ENCODE assay signal across 28 cellular contexts in genomic region chr3:102909904-102910303, GRCh38.
"Had no signal": no experiment of that assay in that cellular context is flagged by ENCODE, and none has a peak within 500 bp of the region (broad histone marks: within the 10 kb centered on the region; RNA-seq: fewer than 3 reads in every experiment).

No MANE protein-coding gene starts in this region.

- H3K4me1 Mint-ChIP-seq: stimulated activated effector memory CD8-positive, alpha-beta T cell treated with anti-CD3 and anti-CD28 coated beads, Interleukin-12 subunit alpha, Interleukin-12 subunit beta, amount 100 ng/mL, for 72 hours; stimulated activated memory B cell treated with anti-CD40 and anti-IgM and Interleukin-4, amounts not matched to agents 10 μg/mL and 1 μg/mL and 100 μg/mL, for 72 hours; stimulated activated naive B cell treated with anti-CD40 and anti-IgM and Interleukin-4, amounts not matched to agents 10 μg/mL and 1 μg/mL and 100 μg/mL, for 72 hours; stimulated activated naive CD8-positive, alpha-beta T cell treated with anti-CD3 and anti-CD28 coated beads, Interleukin-15, amount 100 ng/mL, for 72 hours had no signal

- H3K9me3 Mint-ChIP-seq: stimulated activated memory B cell treated with anti-CD40 and anti-IgM and Interleukin-4, amounts not matched to agents 10 μg/mL and 1 μg/mL and 100 μg/mL, for 72 hours; stimulated activated naive CD8-positive, alpha-beta T cell treated with anti-CD3 and anti-CD28 coated beads, Interleukin-15, amount 100 ng/mL, for 72 hours; stimulated activated naive CD8-positive, alpha-beta T cell treated with anti-CD3 and anti-CD28 coated beads, Interleukin-15, Interleukin-2, amounts not matched to agents 100 ng/mL and 50 ng/mL, for 24 hours; type B pancreatic cell had no signal

- H3K4me1 ChIP-seq: stomach, suprapubic skin, testis, thyroid gland, tibial artery, tibial nerve, transverse colon, upper lobe of left lung, upper lobe of right lung, uterus, vagina had no signal

- H3K9me3 ChIP-seq: stomach, suprapubic skin, testis, thoracic aorta, thyroid gland, tibial artery, tibial nerve, transverse colon, upper lobe of left lung, upper lobe of right lung, uterus, vagina had no signal

- H3K27me3 Mint-ChIP-seq: stimulated activated memory B cell treated with anti-CD40 and anti-IgM and Interleukin-4, amounts not matched to agents 10 μg/mL and 1 μg/mL and 100 μg/mL, for 72 hours; stimulated activated naive B cell treated with anti-CD40 and anti-IgM and Interleukin-4, amounts not matched to agents 10 μg/mL and 1 μg/mL and 100 μg/mL, for 72 hours; stimulated activated naive CD8-positive, alpha-beta T cell treated with anti-CD3 and anti-CD28 coated beads, Interleukin-15, amount 100 ng/mL, for 72 hours; stimulated activated naive CD8-positive, alpha-beta T cell treated with anti-CD3 and anti-CD28 coated beads, Interleukin-15, Interleukin-2, amounts not matched to agents 100 ng/mL and 50 ng/mL, for 24 hours; type B pancreatic cell had no signal

- ATAC-seq: stimulated activated effector memory CD8-positive, alpha-beta T cell treated with anti-CD3 and anti-CD28 coated beads, Interleukin-12 subunit alpha, Interleukin-12 subunit beta, amount 100 ng/mL, for 72 hours; stimulated activated memory B cell treated with anti-CD40 and anti-IgM and Interleukin-4, amounts not matched to agents 10 μg/mL and 1 μg/mL and 100 μg/mL, for 72 hours; stimulated activated naive B cell treated with anti-CD40 and anti-IgM and Interleukin-4, amounts not matched to agents 10 μg/mL and 1 μg/mL and 100 μg/mL, for 72 hours; stimulated activated naive CD8-positive, alpha-beta T cell treated with anti-CD3 and anti-CD28 coated beads, Interleukin-15, amount 100 ng/mL, for 72 hours; stimulated activated naive CD8-positive, alpha-beta T cell treated with anti-CD3 and anti-CD28 coated beads, Interleukin-15, Interleukin-2, amounts not matched to agents 100 U/mL and 50 U/mL, for 24 hours; upper lobe of right lung had no signal

- H3K36me3 Mint-ChIP-seq: stimulated activated effector memory CD8-positive, alpha-beta T cell treated with anti-CD3 and anti-CD28 coated beads, Interleukin-12 subunit alpha, Interleukin-12 subunit beta, amount 100 ng/mL, for 72 hours; stimulated activated memory B cell treated with anti-CD40 and anti-IgM and Interleukin-4, amounts not matched to agents 10 μg/mL and 1 μg/mL and 100 μg/mL, for 72 hours; stimulated activated naive B cell treated with anti-CD40 and anti-IgM and Interleukin-4, amounts not matched to agents 10 μg/mL and 1 μg/mL and 100 μg/mL, for 72 hours; type B pancreatic cell had no signal

- DNase-seq: stimulated activated CD4-positive, alpha-beta T cell treated with anti-CD3 and anti-CD28 coated beads, Interleukin-2, amount 100 ng/mL, for 48 hours; stimulated activated CD4-positive, alpha-beta T cell treated with anti-CD3 and anti-CD28 coated beads, Interleukin-4, amount 100 ng/mL, for 1 hour; stimulated activated CD4-positive, alpha-beta T cell treated with anti-CD3 and anti-CD28 coated beads, Interleukin-4, amount 100 ng/mL, for 24 hours; stimulated activated CD4-positive, alpha-beta T cell treated with anti-CD3 and anti-CD28 coated beads, Interleukin-4, amount 100 ng/mL, for 4 hours; stimulated activated CD8-positive, alpha-beta memory T cell treated with anti-CD3 and anti-CD28 coated beads, Interleukin-4, amount 100 ng/mL, for 48 hours; stimulated activated naive B cell treated with anti-CD40 and anti-IgM and Interleukin-4, amounts not matched to agents 10 μg/mL and 1 μg/mL and 100 μg/mL, for 72 hours; stimulated activated naive CD4-positive, alpha-beta T cell; stimulated activated naive CD4-positive, alpha-beta T cell treated with Interleukin-2 at 50 U/mL for 16 hours; stimulated activated naive CD8-positive, alpha-beta T cell treated with anti-CD3 and anti-CD28 coated beads, Interleukin-15, amount 100 ng/mL, for 72 hours; stimulated activated naive CD8-positive, alpha-beta T cell treated with anti-CD3 and anti-CD28 coated beads, Interleukin-15, Interleukin-2, amounts not matched to agents 100 U/mL and 50 U/mL, for 24 hours; stomach; substantia nigra; testis; thyroid gland; tibial artery; transverse colon; trophoblast cell; upper lobe of left lung; upper lobe of right lung; uterus had no signal

- H3K36me3 ChIP-seq: stomach, suprapubic skin, thoracic aorta, thyroid gland, tibial artery, tibial nerve, transverse colon, upper lobe of left lung, upper lobe of right lung, uterus, vagina had no signal

- H3K4me3 Mint-ChIP-seq: stimulated activated effector memory CD8-positive, alpha-beta T cell treated with anti-CD3 and anti-CD28 coated beads, Interleukin-12 subunit alpha, Interleukin-12 subunit beta, amount 100 ng/mL, for 72 hours; stimulated activated memory B cell treated with anti-CD40 and anti-IgM and Interleukin-4, amounts not matched to agents 10 μg/mL and 1 μg/mL and 100 μg/mL, for 72 hours; stimulated activated naive B cell treated with anti-CD40 and anti-IgM and Interleukin-4, amounts not matched to agents 10 μg/mL and 1 μg/mL and 100 μg/mL, for 72 hours; stimulated activated naive CD8-positive, alpha-beta T cell treated with anti-CD3 and anti-CD28 coated beads, Interleukin-15, amount 100 ng/mL, for 72 hours; stimulated activated naive CD8-positive, alpha-beta T cell treated with anti-CD3 and anti-CD28 coated beads, Interleukin-15, Interleukin-2, amounts not matched to agents 100 ng/mL and 50 ng/mL, for 24 hours; type B pancreatic cell had no signal

- H3K27ac Mint-ChIP-seq: stimulated activated effector memory CD8-positive, alpha-beta T cell treated with anti-CD3 and anti-CD28 coated beads, Interleukin-12 subunit alpha, Interleukin-12 subunit beta, amount 100 ng/mL, for 72 hours; stimulated activated memory B cell treated with anti-CD40 and anti-IgM and Interleukin-4, amounts not matched to agents 10 μg/mL and 1 μg/mL and 100 μg/mL, for 72 hours; stimulated activated naive B cell treated with anti-CD40 and anti-IgM and Interleukin-4, amounts not matched to agents 10 μg/mL and 1 μg/mL and 100 μg/mL, for 72 hours; stimulated activated naive CD8-positive, alpha-beta T cell treated with anti-CD3 and anti-CD28 coated beads, Interleukin-15, amount 100 ng/mL, for 72 hours; stimulated activated naive CD8-positive, alpha-beta T cell treated with anti-CD3 and anti-CD28 coated beads, Interleukin-15, Interleukin-2, amounts not matched to agents 100 ng/mL and 50 ng/mL, for 24 hours; type B pancreatic cell had no signal

- H3K4me3 ChIP-seq: stomach, suprapubic skin, testis, thoracic aorta, thyroid gland, tibial artery, tibial nerve, transverse colon, upper lobe of left lung, upper lobe of right lung, uterus, vagina had no signal

- H3K27me3 ChIP-seq: stomach, suprapubic skin, testis, thyroid gland, tibial artery, tibial nerve, transverse colon, upper lobe of left lung, upper lobe of right lung, uterus, vagina had no signal

- H3K27ac ChIP-seq: stomach, suprapubic skin, testis, thoracic aorta, thyroid gland, tibial artery, tibial nerve, transverse colon, upper lobe of left lung, upper lobe of right lung, uterus, vagina had no signal
